18 cellular contexts compared by ENCODE assay signal in genomic region chr12:59075141-59075540, GRCh38.
DNase-seq lines count a peak whose midpoint lies in the region; ATAC-seq and TF ChIP-seq lines count a peak whose summit lies in the region.
"Had no signal": no experiment of that assay in that cellular context is flagged by ENCODE, and none has a peak within 500 bp of the region (broad histone marks: within the 10 kb centered on the region; RNA-seq: fewer than 3 reads in every experiment).

No MANE protein-coding gene starts in this region.

- H3K9me3 Mint-ChIP-seq in Calu3 (ENCODE audit: low read depth, unreplicated experiment) (no peaks in the 10 kb centered on the region), nephron (no peaks in the 10 kb centered on the region)
- H3K9me3 Mint-ChIP-seq: HFFc6 had no signal

- intact Hi-C loops in Calu3 (cut with micrococcal nuclease; ENCODE audit: unreplicated experiment), result loop anchor here (5.0 kb wide), 1 partner anchor 143 kb away; no protein-coding TSS in a partner anchor

- H3K4me3 Mint-ChIP-seq in Calu3 (ENCODE audit: low read depth, unreplicated experiment) (peak overlapping the region; percentile 58), nephron (no peak overlapping the region)
- H3K4me3 Mint-ChIP-seq: HFFc6 had no signal

- H3K4me3 ChIP-seq in fibroblast of pulmonary artery (replicated peaks; ENCODE audit: low read depth, low read length), result no peak overlapping the region

- no peak for TF ChIP-seq CTCF in Calu3 (IDR thresholded peaks at IDR 0.05; ENCODE audit: unreplicated experiment)
- TF ChIP-seq CTCF in fibroblast of pulmonary artery (IDR thresholded peaks at IDR 0.05; ENCODE audit: low read length, missing control alignments), result no peak
- no peak for TF ChIP-seq CTCF in nephron (IDR thresholded peaks at IDR 0.05; ENCODE audit: unreplicated experiment in 3 of 3)

- H3K4me1 Mint-ChIP-seq in Calu3 (ENCODE audit: low read depth, unreplicated experiment), result peaks cover 87% of the 10 kb centered on the region
- H3K4me1 Mint-ChIP-seq in nephron, result peaks cover 70% of the 10 kb centered on the region

- H3K27me3 Mint-ChIP-seq in Calu3 (ENCODE audit: unreplicated experiment) (no peaks in the 10 kb centered on the region), nephron (ENCODE audit: low read depth) (no peaks in the 10 kb centered on the region)

- ATAC-seq in HG03280 (IDR thresholded peaks at IDR 0.05; ENCODE audit: unreplicated experiment), result no peak
- ATAC-seq in GM18511 (IDR thresholded peaks at IDR 0.05; ENCODE audit: unreplicated experiment), result no peak

- H3K36me3 Mint-ChIP-seq in Calu3 (ENCODE audit: insufficient read depth, unreplicated experiment) (peaks cover 52% of the 10 kb centered on the region), nephron (ENCODE audit: low read depth) (no peaks in the 10 kb centered on the region)

- DNase-seq in Calu3 (no peak), amniotic epithelial cell (ENCODE audit: low read depth) (peak; percentile 6), fibroblast of pulmonary artery (ENCODE audit: low read depth) (peak; percentile 65), erythroblast (lab: John Stamatoyannopoulos, UW) (no peak), NCI-H1105 treated with DMSO at 0.1 percent for 48 hours (lab: John Stamatoyannopoulos, UW) (no peak)
- DNase-seq: H7, HFFc6, IMR-90, MV-4-11, NCI-H1694 treated with DMSO at 0.1 percent for 48 hours, NCI-H2081 treated with DMSO at 0.1 percent for 48 hours, NCI-H2171 treated with DMSO at 0.1 percent for 48 hours, NCI-H446, NCI-H526, OCI-M1 had no signal

- TF ChIP-seq POLR2A in erythroblast (IDR thresholded peaks at IDR 0.05; ENCODE audit: low read length), result no peak

- H3K27ac Mint-ChIP-seq in Calu3 (ENCODE audit: unreplicated experiment), result peak overlapping the region; percentile 91
- peak overlapping the region; percentile 50 to 63 (median 55) for H3K27ac Mint-ChIP-seq in nephron
- H3K27ac Mint-ChIP-seq: HFFc6 had no signal

- no TSS peak for BruUV-seq in Calu3 (replicated peaks; lab: Mats Ljungman, UMichigan)

- CTCF ChIA-PET in Calu3 (lab: Charles Lee), result interaction anchor here (0.7 to 1.7 kb wide), 8 partner anchors 8 to 164 kb away, joined by 3 to 13 read pairs (median 4); no protein-coding TSS in a partner anchor

Comparison
In these comparisons a context has a peak if more than half of its experiments do, and no peak if none do; other contexts are left out.
1. DNase-seq: peak in amniotic epithelial cell (single experiment) and fibroblast of pulmonary artery (single experiment); none in Calu3 (single experiment), erythroblast (0 of 2) and NCI-H1105 treated with DMSO at 0.1 percent for 48 hours (single experiment).